ENCODE assay signal across 2 cellular contexts in the genomic region with DNA sequence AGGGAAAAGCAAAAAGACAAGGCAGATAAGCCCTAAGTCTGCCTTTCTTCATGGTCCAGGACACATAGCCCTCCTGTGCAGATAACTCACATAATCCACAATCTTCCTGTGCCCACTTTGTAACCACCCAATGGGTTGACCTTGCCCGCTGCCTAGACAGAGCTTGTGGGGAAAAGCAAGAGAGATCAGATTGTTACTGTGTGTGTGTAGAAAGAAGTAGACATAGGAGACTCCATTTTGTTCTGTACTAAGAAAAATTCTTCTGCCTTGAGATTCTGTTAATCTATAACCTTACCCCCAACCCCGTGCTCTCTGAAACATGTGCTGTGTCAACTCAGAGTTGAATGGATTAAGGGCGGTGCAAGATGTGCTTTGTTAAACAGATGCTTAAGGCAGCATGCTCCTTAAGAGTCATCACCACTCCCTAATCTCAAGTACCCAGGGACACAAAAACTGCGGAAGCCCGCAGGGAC.
TF ChIP-seq lines count a peak whose summit lies in the region.
"Not testable (repeated sequence)": the region's sequence is repeated elsewhere in the genome, so short reads cannot be mapped to it uniquely, and the experiment has no call there.

No MANE protein-coding gene starts in this region.

TF ChIP-seq in A549, 52 proteins besides CTCF, POLR2A, EP300 and RAD21:
- TF ChIP-seq HOXB13 (CRISPR knock-in tag; IDR thresholded peaks at IDR 0.05; ENCODE audit: low read depth) (peak; percentile 100), EHF (CRISPR knock-in tag; IDR thresholded peaks at IDR 0.05) (peak; percentile 99), HMGXB4 (CRISPR knock-in tag; IDR thresholded peaks at IDR 0.05; ENCODE audit: borderline replicate concordance) (peak; percentile 76; the same call in 1 of the 2 replicates), HEYL (CRISPR knock-in tag; IDR thresholded peaks at IDR 0.05) (peak; percentile 96), NPAS2 (CRISPR knock-in tag; IDR thresholded peaks at IDR 0.05; ENCODE audit: borderline replicate concordance) (peak; percentile 74), RARB (CRISPR knock-in tag; IDR thresholded peaks at IDR 0.05) (0 out of 2 replicates have a peak, but pooled peaks have one; percentile 66), MAX (IDR thresholded peaks at IDR 0.05) (peak; percentile 54), ZSCAN20 (CRISPR knock-in tag; IDR thresholded peaks at IDR 0.05) (peak; percentile 97), FOSB (CRISPR knock-in tag; IDR thresholded peaks at IDR 0.05) (peak; percentile 90), TP53 (CRISPR knock-in tag; IDR thresholded peaks at IDR 0.05) (peak; percentile 78; the same call in 1 of the 2 replicates), ZNF302 (CRISPR knock-in tag; IDR thresholded peaks at IDR 0.05) (peak; percentile 94), HOXB5 (CRISPR knock-in tag; IDR thresholded peaks at IDR 0.05) (peak; percentile 98), FOXS1 (CRISPR knock-in tag; IDR thresholded peaks at IDR 0.05) (peak; percentile 98)
- TF ChIP-seq, protein P1, sequence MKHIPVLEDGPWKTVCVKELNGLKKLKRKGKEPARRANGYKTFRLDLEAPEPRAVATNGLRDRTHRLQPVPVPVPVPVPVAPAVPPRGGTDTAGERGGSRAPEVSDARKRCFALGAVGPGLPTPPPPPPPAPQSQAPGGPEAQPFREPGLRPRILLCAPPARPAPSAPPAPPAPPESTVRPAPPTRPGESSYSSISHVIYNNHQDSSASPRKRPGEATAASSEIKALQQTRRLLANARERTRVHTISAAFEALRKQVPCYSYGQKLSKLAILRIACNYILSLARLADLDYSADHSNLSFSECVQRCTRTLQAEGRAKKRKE (CRISPR knock-in tag; IDR thresholded peaks at IDR 0.05; ENCODE audit: low read depth) = peak; percentile 97

TF ChIP-seq in K562, 482 proteins besides CTCF, POLR2A, EP300 and RAD21:
- TF ChIP-seq NR4A1 (CRISPR knock-in tag; IDR thresholded peaks at IDR 0.05); NR2C1 (IDR thresholded peaks at IDR 0.05): not testable (repeated sequence)
- TF ChIP-seq NR4A1 (tag; IDR thresholded peaks at IDR 0.05) = peak; percentile 81; the same call in 1 of the 2 replicates
- 0 out of 2 replicates have a peak, but pooled peaks have one; percentile 25 for TF ChIP-seq REST (CRISPR knock-in tag; IDR thresholded peaks at IDR 0.05; ENCODE audit: low read depth)
- TF ChIP-seq SMAD4 (CRISPR knock-in tag; conservative IDR thresholded peaks at IDR 0.05) = peak; percentile 72
- 0 out of 2 replicates have a peak, but pooled peaks have one; percentile 23 for TF ChIP-seq PTTG1 (tag; IDR thresholded peaks at IDR 0.05; ENCODE audit: low read depth)
- peak in 1 of 2 experiments; percentile 14 for TF ChIP-seq E2F6 (IDR thresholded peaks at IDR 0.05; ENCODE audit: borderline replicate concordance in 1 of 2, extremely low read depth in 1 of 2, insufficient read depth in 1 of 2, insufficient read length in 1 of 2, low read depth in 1 of 2, low read length in 1 of 2, poor library complexity in 1 of 2, severe bottlenecking in 1 of 2)
- TF ChIP-seq CXXC5 (CRISPR knock-in tag; IDR thresholded peaks at IDR 0.05) = 0 out of 2 replicates have a peak, but pooled peaks have one; percentile 33
- TF ChIP-seq, protein P2, sequence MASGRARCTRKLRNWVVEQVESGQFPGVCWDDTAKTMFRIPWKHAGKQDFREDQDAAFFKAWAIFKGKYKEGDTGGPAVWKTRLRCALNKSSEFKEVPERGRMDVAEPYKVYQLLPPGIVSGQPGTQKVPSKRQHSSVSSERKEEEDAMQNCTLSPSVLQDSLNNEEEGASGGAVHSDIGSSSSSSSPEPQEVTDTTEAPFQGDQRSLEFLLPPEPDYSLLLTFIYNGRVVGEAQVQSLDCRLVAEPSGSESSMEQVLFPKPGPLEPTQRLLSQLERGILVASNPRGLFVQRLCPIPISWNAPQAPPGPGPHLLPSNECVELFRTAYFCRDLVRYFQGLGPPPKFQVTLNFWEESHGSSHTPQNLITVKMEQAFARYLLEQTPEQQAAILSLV (tag; IDR thresholded peaks at IDR 0.05) = peak; percentile 59
- peak; percentile 75; the same call in 1 of the 2 replicates for TF ChIP-seq ZNF592 (IDR thresholded peaks at IDR 0.05)
- peak; percentile 86 for TF ChIP-seq DMBX1 (CRISPR knock-in tag; IDR thresholded peaks at IDR 0.05; ENCODE audit: borderline replicate concordance)
- peak; percentile 30; the same call in 1 of the 2 replicates for TF ChIP-seq NR2C1 (tag; IDR thresholded peaks at IDR 0.05)
- 0 out of 2 replicates have a peak, but pooled peaks have one; percentile 47 for TF ChIP-seq MEF2D (tag; conservative IDR thresholded peaks at IDR 0.05; ENCODE audit: low read depth)
TF ChIP-seq in K562: peak in this region for 11; not testable (repeated sequence) for 471.
